Comparison of ENCODE assay signal across 8 cellular contexts in the genomic region with DNA sequence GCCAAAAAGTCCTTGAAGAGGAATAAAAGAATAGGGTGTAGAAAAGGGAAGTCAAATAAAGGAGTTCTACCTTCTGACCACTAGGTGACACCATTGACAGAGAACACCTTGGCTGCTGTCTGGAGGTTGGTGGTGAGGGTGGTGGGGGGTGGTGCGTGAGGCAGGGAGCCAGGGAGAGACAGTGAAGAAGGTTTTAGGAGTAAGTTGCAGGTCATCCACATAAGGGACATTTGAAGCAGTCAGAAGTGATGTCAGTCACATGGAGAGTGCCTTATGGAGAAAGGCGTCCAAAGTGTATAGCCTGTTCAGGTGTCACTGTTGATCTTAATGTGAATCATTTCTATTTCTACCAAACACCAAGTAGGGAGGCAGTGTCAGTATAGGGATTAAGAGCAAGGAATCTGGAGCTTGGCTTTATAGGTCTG.
DNase-seq lines count a peak whose midpoint lies in the region; ATAC-seq and TF ChIP-seq lines count a peak whose summit lies in the region.

No MANE protein-coding gene starts in this region.

- intact Hi-C loops in body of pancreas (cut with DNase I): no loop called here

- ATAC-seq in HG02885 (IDR thresholded peaks at IDR 0.05; ENCODE audit: poor library complexity, unreplicated experiment) (peak; percentile 84), body of pancreas (no peak), left lobe of liver (peak; percentile 74), GM19455 (IDR thresholded peaks at IDR 0.05; ENCODE audit: unreplicated experiment) (no peak)

- no peaks in the 10 kb centered on the region for H3K36me3 ChIP-seq in body of pancreas (replicated peaks in 1 of 2; ENCODE audit: insufficient read depth in 1 of 2, low read depth in 2 of 2)

- DNase-seq in stimulated activated CD4-positive, alpha-beta T cell treated with anti-CD3 and anti-CD28 coated beads, Interleukin-15, amount 100 ng/mL, for 24 hours: peak; percentile 7
- no peak for DNase-seq in stimulated activated CD4-positive, alpha-beta T cell treated with anti-CD3 and anti-CD28 coated beads, Interleukin-4, amount 100 ng/mL, for 1 hour
- peak; percentile 38 for DNase-seq in NCI-H446 treated with DMSO at 0.1 percent for 48 hours (lab: John Stamatoyannopoulos, UW)
- DNase-seq in body of pancreas: no peak
- no peak for DNase-seq in left lobe of liver (ENCODE audit: low spot score)
- DNase-seq in amniotic stem cell (lab: John Stamatoyannopoulos, UW): no peak

- H3K9me3 ChIP-seq in body of pancreas: no peaks in the 10 kb centered on the region

- H3K4me1 ChIP-seq in body of pancreas: no peaks in the 10 kb centered on the region

- no peak overlapping the region for H3K4me3 ChIP-seq in body of pancreas

- TF ChIP-seq CTCF in body of pancreas (IDR thresholded peaks at IDR 0.05): peak; percentile 12 to 49 (median 34)

- no peak overlapping the region for H3K27ac ChIP-seq in body of pancreas

- no peak for TF ChIP-seq POLR2A in body of pancreas (IDR thresholded peaks at IDR 0.05)

- 39 to 41% methylated on average over 2 of the region's 2 CpGs for WGBS in body of pancreas, 2 donors

- H3K27me3 ChIP-seq in body of pancreas: no peaks in the 10 kb centered on the region

Comparison
In these comparisons a context has a peak if more than half of its experiments do, and no peak if none do; other contexts are left out.
1. DNase-seq: peak in stimulated activated CD4-positive, alpha-beta T cell treated with anti-CD3 and anti-CD28 coated beads, Interleukin-15, amount 100 ng/mL, for 24 hours (single experiment) and NCI-H446 treated with DMSO at 0.1 percent for 48 hours (single experiment); none in stimulated activated CD4-positive, alpha-beta T cell treated with anti-CD3 and anti-CD28 coated beads, Interleukin-4, amount 100 ng/mL, for 1 hour (single experiment), body of pancreas (0 of 4), left lobe of liver (single experiment) and amniotic stem cell (single experiment).
2. ATAC-seq: peak in HG02885 (single experiment) and left lobe of liver (single experiment); none in body of pancreas (single experiment) and GM19455 (single experiment).